11 cellular contexts compared by ENCODE assay signal in the genomic region with DNA sequence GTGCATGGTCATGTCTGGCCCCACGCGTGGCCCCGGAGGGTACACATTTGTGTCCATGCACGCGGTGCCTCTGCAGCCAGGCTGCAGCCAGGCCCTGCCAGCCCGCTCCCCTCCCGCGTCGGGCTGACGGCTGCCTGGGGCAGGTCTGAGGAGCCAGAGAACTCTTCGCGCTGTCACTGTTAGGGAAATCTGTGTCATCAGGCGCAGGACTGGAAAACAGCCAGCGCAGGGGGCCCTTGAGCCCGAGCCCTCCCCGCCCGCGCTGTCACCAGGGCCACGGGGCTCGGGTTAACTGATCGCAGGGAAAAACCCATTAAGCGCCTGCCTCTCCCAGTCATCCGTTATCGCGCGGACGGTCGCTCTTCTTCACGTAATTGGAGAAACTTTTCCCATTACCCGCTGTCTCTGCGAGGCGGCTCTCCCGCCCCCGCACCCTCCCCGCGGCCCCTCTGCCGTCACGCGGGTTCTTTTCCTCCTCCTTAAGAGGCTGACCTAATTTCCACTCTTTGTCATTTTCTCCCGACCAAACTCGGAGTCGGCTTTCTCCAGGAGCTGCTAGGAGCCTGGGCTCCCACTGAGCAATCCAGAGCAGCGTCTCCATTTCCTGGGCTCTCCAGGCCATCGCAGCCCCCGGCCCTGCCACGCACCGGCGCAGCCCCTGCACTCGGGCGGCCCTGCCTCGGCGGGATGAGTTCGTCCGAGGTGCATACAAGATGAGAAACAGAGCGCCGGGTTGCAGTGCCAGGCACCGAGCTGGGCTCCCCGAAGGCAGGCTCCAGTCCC. TPM values are rescaled to one million over a fixed set of nuclear protein-coding genes. Genes with fewer than 3 reads are reported as not detected.
DNase-seq lines count a peak whose midpoint lies in the region; ATAC-seq and TF ChIP-seq lines count a peak whose summit lies in the region.
"Had no signal": no experiment of that assay in that cellular context is flagged by ENCODE, and none has a peak within 500 bp of the region (broad histone marks: within the 10 kb centered on the region; RNA-seq: fewer than 3 reads in every experiment).

No MANE protein-coding gene starts in this region.

- no peak for DNase-seq in activated naive CD4-positive, alpha-beta T cell treated with anti-CD3 and anti-CD28 coated beads, Interleukin-2, amount 10 ng/mL, durations not matched to agents 7 days and 5 days
- DNase-seq in MCF 10A (ENCODE audit: unreplicated experiment) (no peak), lung (ENCODE audit: low spot score) (no peak), upper lobe of left lung (peak in 1 of 2 donors; percentile 90), RPMI8226 (no peak), NCI-H526 treated with DMSO at 0.1 percent for 48 hours (lab: John Stamatoyannopoulos, UW) (no peak)
- DNase-seq in effector CD4-positive, alpha-beta T cell = no peak
- DNase-seq: DND-41 had no signal

- H3K4me1 ChIP-seq in lung (ENCODE audit: control insufficient read depth in 2 of 2, insufficient read depth in 2 of 2, low read length in 2 of 2) = peaks cover 0 to 7% of the 10 kb centered on the region in 2 donors
- peaks cover 9 to 23% (median 13%) of the 10 kb centered on the region in 4 donors for H3K4me1 ChIP-seq in upper lobe of left lung

- CTCF ChIA-PET in activated naive CD4-positive, alpha-beta T cell treated with anti-CD3 and anti-CD28 coated beads, Interleukin-2, amount 10 ng/mL, durations not matched to agents 7 days and 5 days (lab: Charles Lee) = no interaction called here
- CTCF ChIA-PET in MCF 10A (lab: Yijun Ruan, JAX) = no interaction called here

- H3K9me3 Mint-ChIP-seq in activated naive CD4-positive, alpha-beta T cell treated with anti-CD3 and anti-CD28 coated beads, Interleukin-2, amount 50 U/mL, for 24 hours = no peaks in the 10 kb centered on the region
- H3K9me3 Mint-ChIP-seq in activated naive CD4-positive, alpha-beta T cell treated with anti-CD3 and anti-CD28 coated beads, Interleukin-2, amount 10 ng/mL, durations not matched to agents 7 days and 5 days = no peaks in the 10 kb centered on the region
- no peaks in the 10 kb centered on the region for H3K9me3 Mint-ChIP-seq in MCF 10A (ENCODE audit: unreplicated experiment)

- H3K27ac Mint-ChIP-seq in activated naive CD4-positive, alpha-beta T cell treated with anti-CD3 and anti-CD28 coated beads, Interleukin-2, amount 50 U/mL, for 24 hours = no peak overlapping the region
- no peak overlapping the region for H3K27ac Mint-ChIP-seq in activated naive CD4-positive, alpha-beta T cell treated with anti-CD3 and anti-CD28 coated beads, Interleukin-2, amount 10 ng/mL, durations not matched to agents 7 days and 5 days
- H3K27ac Mint-ChIP-seq in MCF 10A (ENCODE audit: low read depth, unreplicated experiment) = no peak overlapping the region

- H3K4me3 ChIP-seq in lung = no peak overlapping the region
- H3K4me3 ChIP-seq in upper lobe of left lung = peak overlapping the region in 3 of 4 donors; percentile 9 to 32 (median 22)

- POLR2A ChIA-PET in MCF 10A (lab: Yijun Ruan, JAX) = no interaction called here

- no peak for TF ChIP-seq POLR2A in upper lobe of left lung (IDR thresholded peaks at IDR 0.05)

- intact Hi-C loops in MCF 10A (cut with micrococcal nuclease) = no loop called here

- no peaks in the 10 kb centered on the region for H3K36me3 Mint-ChIP-seq in activated naive CD4-positive, alpha-beta T cell treated with anti-CD3 and anti-CD28 coated beads, Interleukin-2, amount 50 U/mL, for 24 hours
- no peaks in the 10 kb centered on the region for H3K36me3 Mint-ChIP-seq in activated naive CD4-positive, alpha-beta T cell treated with anti-CD3 and anti-CD28 coated beads, Interleukin-2, amount 10 ng/mL, durations not matched to agents 7 days and 5 days
- no peaks in the 10 kb centered on the region for H3K36me3 Mint-ChIP-seq in MCF 10A (ENCODE audit: insufficient read depth, unreplicated experiment)

- WGBS in lung, 2 donors = 8 to 10% methylated on average over 57 to 58 of the region's 58 CpGs
- 11 to 20% methylated on average over 15 to 56 of the region's 58 CpGs for WGBS in upper lobe of left lung, 2 donors

- BruUV-seq in MCF 10A (replicated peaks; lab: Mats Ljungman, UMichigan) = no TSS peak

- no peaks in the 10 kb centered on the region for H3K4me1 Mint-ChIP-seq in activated naive CD4-positive, alpha-beta T cell treated with anti-CD3 and anti-CD28 coated beads, Interleukin-2, amount 50 U/mL, for 24 hours
- no peaks in the 10 kb centered on the region for H3K4me1 Mint-ChIP-seq in activated naive CD4-positive, alpha-beta T cell treated with anti-CD3 and anti-CD28 coated beads, Interleukin-2, amount 10 ng/mL, durations not matched to agents 7 days and 5 days
- H3K4me1 Mint-ChIP-seq in MCF 10A (ENCODE audit: insufficient read depth, unreplicated experiment) = peaks cover 12% of the 10 kb centered on the region

- H3K27ac ChIP-seq in lung (ENCODE audit: low read depth in 1 of 2, low read length in 1 of 2) (no peak overlapping the region), upper lobe of left lung (no peak overlapping the region)

- H3K27me3 ChIP-seq in lung (ENCODE audit: control insufficient read depth, insufficient read depth) (no peaks in the 10 kb centered on the region), upper lobe of left lung (peaks cover 0 to 13% (median 0%) of the 10 kb centered on the region in 4 donors)

- H3K4me3 Mint-ChIP-seq in activated naive CD4-positive, alpha-beta T cell treated with anti-CD3 and anti-CD28 coated beads, Interleukin-2, amount 50 U/mL, for 24 hours = peak overlapping the region; percentile 15
- H3K4me3 Mint-ChIP-seq in activated naive CD4-positive, alpha-beta T cell treated with anti-CD3 and anti-CD28 coated beads, Interleukin-2, amount 10 ng/mL, durations not matched to agents 7 days and 5 days = no peak overlapping the region
- peak overlapping the region; percentile 47 for H3K4me3 Mint-ChIP-seq in MCF 10A (ENCODE audit: unreplicated experiment)

- peak; percentile 47 for ATAC-seq in lung (ENCODE audit: insufficient read depth, low FRiP score)
- peak in 1 of 2 donors; percentile 78 for ATAC-seq in upper lobe of left lung (ENCODE audit: low FRiP score in 2 of 2)

- TF ChIP-seq CTCF in MCF 10A (IDR thresholded peaks at IDR 0.05; ENCODE audit: unreplicated experiment) = no peak
- TF ChIP-seq CTCF in lung (IDR thresholded peaks at IDR 0.05; ENCODE audit: control extremely low read depth, extremely low read depth) = no peak
- TF ChIP-seq CTCF in upper lobe of left lung (IDR thresholded peaks at IDR 0.05) = no peak

- H3K36me3 ChIP-seq in lung (ENCODE audit: control insufficient read depth in 2 of 2, insufficient read depth in 2 of 2, low read length in 2 of 2) = no peaks in the 10 kb centered on the region
- no peaks in the 10 kb centered on the region for H3K36me3 ChIP-seq in upper lobe of left lung

- peaks cover 35% of the 10 kb centered on the region for H3K27me3 Mint-ChIP-seq in activated naive CD4-positive, alpha-beta T cell treated with anti-CD3 and anti-CD28 coated beads, Interleukin-2, amount 50 U/mL, for 24 hours
- H3K27me3 Mint-ChIP-seq in activated naive CD4-positive, alpha-beta T cell treated with anti-CD3 and anti-CD28 coated beads, Interleukin-2, amount 10 ng/mL, durations not matched to agents 7 days and 5 days = peaks cover 55% of the 10 kb centered on the region
- peaks cover 45% of the 10 kb centered on the region for H3K27me3 Mint-ChIP-seq in MCF 10A (ENCODE audit: insufficient read depth, unreplicated experiment)

- no peak for TF ChIP-seq EP300 in upper lobe of left lung (IDR thresholded peaks at IDR 0.05)

- H3K9me3 ChIP-seq in lung (ENCODE audit: control insufficient read depth in 2 of 2, insufficient read depth in 1 of 2, low read length in 1 of 2) (no peaks in the 10 kb centered on the region), upper lobe of left lung (no peaks in the 10 kb centered on the region)

RNA-seq across cellular contexts. Expression of gene PRR23E, which starts 57.5 kb away (rescaled TPM):
- total RNA-seq in MCF 10A (2022) = not detected in 2 replicates
- not detected for total RNA-seq in lung
- not detected for polyA plus RNA-seq in lung
- total RNA-seq in upper lobe of left lung = not detected
- total RNA-seq: activated CD8-positive, alpha-beta memory T cell treated with anti-CD3 and anti-CD28 coated beads for 36 hours; lung microvascular endothelial cell had no signal
